12 cellular contexts compared by ENCODE assay signal in genomic region chr7:133061792-133062191, GRCh38.
"Had no signal": no experiment of that assay in that cellular context is flagged by ENCODE, and none has a peak within 500 bp of the region (broad histone marks: within the 10 kb centered on the region; RNA-seq: fewer than 3 reads in every experiment).

No MANE protein-coding gene starts in this region.

- H3K9me3 ChIP-seq: gastroesophageal sphincter had no signal

- H3K27me3 ChIP-seq: gastroesophageal sphincter had no signal

- ATAC-seq: esophagus mucosa; gastroesophageal sphincter; naive thymus-derived CD4-positive, alpha-beta T cell had no signal

- H3K27ac ChIP-seq: gastroesophageal sphincter had no signal

- H3K4me3 ChIP-seq: gastroesophageal sphincter, smooth muscle cell had no signal

- DNase-seq: effector memory CD4-positive, alpha-beta T cell; kidney; left colon; mammary epithelial cell; naive thymus-derived CD4-positive, alpha-beta T cell; nephron progenitor cell; stimulated activated CD4-positive, alpha-beta T cell treated with anti-CD3 and anti-CD28 coated beads, Interleukin-2, amount 100 ng/mL, for 48 hours; stimulated activated naive CD4-positive, alpha-beta T cell treated with Interleukin-2 at 50 U/mL for 16 hours; trophoblast cell had no signal
